ENCODE assay signal across 19 cellular contexts in the genomic region with DNA sequence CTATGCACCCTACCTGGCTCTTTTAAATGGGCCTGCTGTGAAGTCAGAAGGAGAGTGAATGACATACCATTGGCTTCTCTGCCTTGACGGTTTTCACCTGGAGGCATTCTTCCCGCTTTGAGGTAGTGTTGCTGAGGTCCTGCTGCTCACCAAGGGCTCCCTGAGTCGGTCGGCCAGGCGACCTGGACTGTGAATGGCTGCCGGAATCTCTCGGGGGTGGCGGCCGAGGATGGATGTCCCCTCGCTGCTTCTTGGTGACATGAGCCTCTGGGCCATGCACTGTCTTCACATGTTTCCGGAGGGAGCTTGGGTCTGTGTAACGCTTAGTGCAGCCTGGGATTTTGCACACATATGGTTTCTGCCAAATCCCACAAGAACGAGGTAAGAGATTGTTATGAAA.
A peak's percentile ranks its signal among the peaks of the same experiment; 100 is the strongest.
DNase-seq lines count a peak whose midpoint lies in the region; ATAC-seq and TF ChIP-seq lines count a peak whose summit lies in the region.
"Had no signal": no experiment of that assay in that cellular context is flagged by ENCODE, and none has a peak within 500 bp of the region (broad histone marks: within the 10 kb centered on the region; RNA-seq: fewer than 3 reads in every experiment).

No MANE protein-coding gene starts in this region.

- H3K27ac ChIP-seq in heart right ventricle = no peak overlapping the region
- H3K27ac ChIP-seq: 22Rv1; A549; BLaER1 treated with 17β-estradiol and CSF1 and Interleukin-3, amounts not matched to agents 10 nM and 100 nM; C4-2B had no signal

- no peaks in the 10 kb centered on the region for H3K27me3 Mint-ChIP-seq in neural crest cell (ENCODE audit: low read depth)
- H3K27me3 Mint-ChIP-seq: B cell; CD4-positive, alpha-beta T cell had no signal

- no peak overlapping the region for H3K4me3 ChIP-seq in heart right ventricle
- H3K4me3 ChIP-seq: A549; BLaER1 treated with 17β-estradiol and CSF1 and Interleukin-3, amounts not matched to agents 10 nM and 100 nM; GM12878 had no signal

- H3K9me3 Mint-ChIP-seq in neural crest cell = no peaks in the 10 kb centered on the region
- H3K9me3 Mint-ChIP-seq: CD4-positive, alpha-beta T cell; CD8-positive, alpha-beta T cell had no signal

- peaks cover 14% of the 10 kb centered on the region for H3K4me1 Mint-ChIP-seq in neural crest cell
- H3K4me1 Mint-ChIP-seq: B cell had no signal

- H3K27ac Mint-ChIP-seq in neural crest cell (ENCODE audit: unreplicated experiment) = peak overlapping the region; percentile 17
- H3K27ac Mint-ChIP-seq: B cell; CD4-positive, alpha-beta T cell; CD8-positive, alpha-beta T cell had no signal

- peaks cover 0 to 10% (median 4%) of the 10 kb centered on the region in 9 donors for H3K4me1 ChIP-seq in heart right ventricle
- H3K4me1 ChIP-seq: A549, Caco-2 had no signal

- WGBS in heart right ventricle, 2 donors = 96 to 97% methylated on average over 13 of the region's 13 CpGs

- peaks cover 48% of the 10 kb centered on the region for H3K36me3 Mint-ChIP-seq in neural crest cell (ENCODE audit: low read depth)
- H3K36me3 Mint-ChIP-seq: CD8-positive, alpha-beta T cell had no signal

- H3K27me3 ChIP-seq in heart right ventricle = no peaks in the 10 kb centered on the region
- H3K27me3 ChIP-seq: BLaER1 treated with 17β-estradiol and CSF1 and Interleukin-3, amounts not matched to agents 10 nM and 100 nM had no signal

- intact Hi-C loops in Right ventricle myocardium inferior (cut with DNase I) = loop anchor here (10.0 kb wide), 3 partner anchors 333 to 873 kb away; no protein-coding TSS in a partner anchor
- intact Hi-C loops in heart right ventricle (cut with DNase I) = loop anchor here in 7 of 10 donors (10.0 kb wide), 3 partner anchors 333 to 863 kb away; no protein-coding TSS in a partner anchor

- no peak for TF ChIP-seq CTCF in heart right ventricle (IDR thresholded peaks at IDR 0.05)
- TF ChIP-seq CTCF in neural crest cell (conservative IDR thresholded peaks at IDR 0.05) = no peak

- ATAC-seq in Right ventricle myocardium inferior (no peak), heart right ventricle (no peak), HG02678 (IDR thresholded peaks at IDR 0.05; ENCODE audit: unreplicated experiment) (no peak)
- ATAC-seq: A549; CD8-positive, alpha-beta T cell; GM12878 had no signal

- H3K9me3 ChIP-seq in heart right ventricle = no peaks in the 10 kb centered on the region
- H3K9me3 ChIP-seq: A549, Caco-2 had no signal

- DNase-seq in Right ventricle myocardium inferior (ENCODE audit: missing footprints) (peak; percentile 27), heart right ventricle (no peak), ELF-1 (ENCODE audit: low read depth, low spot score) (peak; percentile 13), neural crest cell (ENCODE audit: low read depth, low spot score) (no peak)
- no peak for DNase-seq in stimulated activated CD4-positive, alpha-beta T cell treated with anti-CD3 and anti-CD28 coated beads, Interleukin-2, amount 100 ng/mL, for 48 hours
- DNase-seq: AML-193; Caco-2; Calu3; CD4-positive, alpha-beta T cell; CD8-positive, alpha-beta T cell; DMS79 treated with DMSO at 0.1 percent for 48 hours; GDM1 had no signal

- H3K4me3 Mint-ChIP-seq in neural crest cell = no peak overlapping the region
- H3K4me3 Mint-ChIP-seq: B cell; CD4-positive, alpha-beta T cell; CD8-positive, alpha-beta T cell had no signal

- H3K36me3 ChIP-seq in heart right ventricle = peaks cover 0 to 16% (median 0%) of the 10 kb centered on the region in 9 donors

Comparison
In these comparisons a context has a peak if more than half of its experiments do, and no peak if none do; other contexts are left out.
1. DNase-seq: peak in Right ventricle myocardium inferior (single experiment) and ELF-1 (single experiment); none in heart right ventricle (0 of 2), neural crest cell (single experiment) and stimulated activated CD4-positive, alpha-beta T cell treated with anti-CD3 and anti-CD28 coated beads, Interleukin-2, amount 100 ng/mL, for 48 hours (0 of 2).